ENCODE assay signal across 24 cellular contexts in genomic region chr1:229474491-229474890, GRCh38. TPM values are rescaled to one million over a fixed set of nuclear protein-coding genes. Genes with fewer than 3 reads are reported as not detected.
DNase-seq lines count a peak whose midpoint lies in the region; ATAC-seq, FAIRE-seq and TF ChIP-seq lines count a peak whose summit lies in the region.
"Had no signal": no experiment of that assay in that cellular context is flagged by ENCODE, and none has a peak within 500 bp of the region (broad histone marks: within the 10 kb centered on the region; RNA-seq: fewer than 3 reads in every experiment).

No MANE protein-coding gene starts in this region.

- peak overlapping the region; percentile 1 for H3K27ac Mint-ChIP-seq in activated naive CD4-positive, alpha-beta T cell treated with anti-CD3 and anti-CD28 coated beads, Interleukin-2, amount 10 ng/mL, durations not matched to agents 7 days and 5 days
- no peak overlapping the region for H3K27ac Mint-ChIP-seq in activated naive CD4-positive, alpha-beta T cell treated with anti-CD3 and anti-CD28 coated beads, Interleukin-2, amount 50 U/mL, for 72 hours
- no peak overlapping the region for H3K27ac Mint-ChIP-seq in astrocyte (ENCODE audit: unreplicated experiment)
- H3K27ac Mint-ChIP-seq: B cell; CD8-positive, alpha-beta T cell had no signal

- intact Hi-C loops in cardiac septum (cut with DNase I), result no loop called here

- no peak overlapping the region for H2AFZ ChIP-seq in astrocyte (ENCODE audit: low read depth, low read length)

- CTCF ChIA-PET in activated naive CD4-positive, alpha-beta T cell treated with anti-CD3 and anti-CD28 coated beads, Interleukin-2, amount 10 ng/mL, durations not matched to agents 7 days and 5 days (lab: Charles Lee), result no interaction called here

- H3K4me1 Mint-ChIP-seq in activated naive CD4-positive, alpha-beta T cell treated with anti-CD3 and anti-CD28 coated beads, Interleukin-2, amount 10 ng/mL, durations not matched to agents 7 days and 5 days, result peaks cover 2% of the 10 kb centered on the region
- no peaks in the 10 kb centered on the region for H3K4me1 Mint-ChIP-seq in astrocyte (ENCODE audit: low read depth, unreplicated experiment)

- no peak overlapping the region for H3K4me3 ChIP-seq in astrocyte (ENCODE audit: insufficient read depth, low read depth, low read length)
- H3K4me3 ChIP-seq: BLaER1 treated with 17β-estradiol and CSF1 and Interleukin-3, amounts not matched to agents 10 nM and 100 nM; GM12878; HAP-1 had no signal

- H3K36me3 ChIP-seq in astrocyte (ENCODE audit: insufficient read depth, low read length), result peaks cover 27% of the 10 kb centered on the region

- H3K9me3 ChIP-seq in astrocyte (ENCODE audit: insufficient read depth, low read depth, low read length), result no peaks in the 10 kb centered on the region
- H3K9me3 ChIP-seq: BLaER1 treated with 17β-estradiol and CSF1 and Interleukin-3, amounts not matched to agents 10 nM and 100 nM; HAP-1 had no signal

- no peaks in the 10 kb centered on the region for H3K27me3 Mint-ChIP-seq in activated naive CD4-positive, alpha-beta T cell treated with anti-CD3 and anti-CD28 coated beads, Interleukin-2, amount 10 ng/mL, durations not matched to agents 7 days and 5 days
- H3K27me3 Mint-ChIP-seq in astrocyte (ENCODE audit: low read depth, unreplicated experiment), result no peaks in the 10 kb centered on the region
- H3K27me3 Mint-ChIP-seq: B cell had no signal

- no peak overlapping the region for H3K9ac ChIP-seq in astrocyte (ENCODE audit: low read length)
- H3K9ac ChIP-seq: BLaER1 treated with 17β-estradiol and CSF1 and Interleukin-3, amounts not matched to agents 10 nM and 100 nM had no signal

- H3K9me3 Mint-ChIP-seq in activated naive CD4-positive, alpha-beta T cell treated with anti-CD3 and anti-CD28 coated beads, Interleukin-2, amount 10 ng/mL, durations not matched to agents 7 days and 5 days, result no peaks in the 10 kb centered on the region
- no peaks in the 10 kb centered on the region for H3K9me3 Mint-ChIP-seq in activated naive CD4-positive, alpha-beta T cell treated with anti-CD3 and anti-CD28 coated beads, Interleukin-2, amount 50 U/mL, for 72 hours
- H3K9me3 Mint-ChIP-seq in astrocyte (ENCODE audit: unreplicated experiment), result no peaks in the 10 kb centered on the region
- H3K9me3 Mint-ChIP-seq: CD8-positive, alpha-beta T cell had no signal

- no peaks in the 10 kb centered on the region for H3K4me1 ChIP-seq in astrocyte (ENCODE audit: insufficient read depth, low read length)
- H3K4me1 ChIP-seq: HAP-1 had no signal

- H3K36me3 Mint-ChIP-seq in activated naive CD4-positive, alpha-beta T cell treated with anti-CD3 and anti-CD28 coated beads, Interleukin-2, amount 10 ng/mL, durations not matched to agents 7 days and 5 days, result peaks cover 51% of the 10 kb centered on the region
- peaks cover 12 to 13% of the 10 kb centered on the region in 2 donors for H3K36me3 Mint-ChIP-seq in activated naive CD4-positive, alpha-beta T cell treated with anti-CD3 and anti-CD28 coated beads, Interleukin-2, amount 50 U/mL, for 72 hours
- peaks cover 9% of the 10 kb centered on the region for H3K36me3 Mint-ChIP-seq in astrocyte (ENCODE audit: low read depth, unreplicated experiment)

- H3K4me2 ChIP-seq in astrocyte (ENCODE audit: low read length), result no peak overlapping the region
- H3K4me2 ChIP-seq: BLaER1 treated with 17β-estradiol and CSF1 and Interleukin-3, amounts not matched to agents 10 nM and 100 nM had no signal

- no peak for TF ChIP-seq CTCF in astrocyte (IDR thresholded peaks at IDR 0.05; ENCODE audit: insufficient read depth, low read depth, low read length)

- H4K20me1 ChIP-seq in astrocyte (ENCODE audit: insufficient read depth, low read length), result peaks cover 6% of the 10 kb centered on the region

- H3K27ac ChIP-seq in astrocyte (ENCODE audit: low read depth, low read length), result no peak overlapping the region
- H3K27ac ChIP-seq: BLaER1 treated with 17β-estradiol and CSF1 and Interleukin-3, amounts not matched to agents 10 nM and 100 nM; HL-60 had no signal

- DNase-seq in activated naive CD4-positive, alpha-beta T cell treated with anti-CD3 and anti-CD28 coated beads, Interleukin-2, amount 10 ng/mL, durations not matched to agents 7 days and 5 days, result no peak
- DNase-seq in activated naive CD4-positive, alpha-beta T cell treated with anti-CD3 and anti-CD28 coated beads, Interleukin-2, amount 50 U/mL, for 72 hours (ENCODE audit: low spot score in 2 of 2), result no peak
- no peak for DNase-seq in astrocyte (ENCODE audit: low read depth)
- DNase-seq in myocyte (ENCODE audit: low read depth), result peak; percentile 67
- no peak for DNase-seq in NK-92 treated with Interleukin-12 subunit alpha and Interleukin-12 subunit beta, amount 100 ng/mL, for 24 hours (lab: John Stamatoyannopoulos, UW)
- DNase-seq in NCI-H187 (lab: John Stamatoyannopoulos, UW), result no peak
- no peak for DNase-seq in cardiac septum (ENCODE audit: low spot score)
- DNase-seq in foreskin melanocyte, result no peak
- DNase-seq: 8988T; Calu3; CD8-positive, alpha-beta T cell; DND-41; EL had no signal

- ATAC-seq in activated naive CD4-positive, alpha-beta T cell treated with anti-CD3 and anti-CD28 coated beads, Interleukin-2, amount 50 U/mL, for 72 hours, result no peak
- ATAC-seq: CD8-positive, alpha-beta T cell; GM12878 had no signal

- H3K79me2 ChIP-seq in astrocyte (ENCODE audit: insufficient read depth, low read length), result no peaks in the 10 kb centered on the region

- no peaks in the 10 kb centered on the region for H3K27me3 ChIP-seq in astrocyte (ENCODE audit: insufficient read depth, low read length)
- H3K27me3 ChIP-seq: BLaER1 treated with 17β-estradiol and CSF1 and Interleukin-3, amounts not matched to agents 10 nM and 100 nM had no signal

- peak; percentile 17 for FAIRE-seq in astrocyte (lab: Jason Lieb, UNC)
- FAIRE-seq: GM12878, GM19239, H1 had no signal

- H3K4me3 Mint-ChIP-seq in activated naive CD4-positive, alpha-beta T cell treated with anti-CD3 and anti-CD28 coated beads, Interleukin-2, amount 10 ng/mL, durations not matched to agents 7 days and 5 days, result no peak overlapping the region
- H3K4me3 Mint-ChIP-seq in astrocyte (ENCODE audit: unreplicated experiment), result no peak overlapping the region
- H3K4me3 Mint-ChIP-seq: B cell; CD8-positive, alpha-beta T cell had no signal

RNA-seq across cellular contexts. Expression of gene NUP133, which starts 33.6 kb away (rescaled TPM):
- total RNA-seq in activated naive CD4-positive, alpha-beta T cell treated with anti-CD3 and anti-CD28 coated beads, Interleukin-2, amount 50 U/mL, for 72 hours, result 10 to 100 TPM; 52.7 to 55.7 TPM
- 34.4 and 35.1 TPM in 2 replicates for total RNA-seq in astrocyte
- 29.9 and 40.8 TPM in 2 replicates for total RNA-seq in myocyte
- 11.6 TPM for polyA plus RNA-seq in myocyte (2012)
- total RNA-seq in cardiac septum, result 24.5 TPM

RNA-seq across cellular contexts. Expression of gene ACTA1, which starts 40.6 kb away (rescaled TPM):
- not detected for total RNA-seq in activated naive CD4-positive, alpha-beta T cell treated with anti-CD3 and anti-CD28 coated beads, Interleukin-2, amount 50 U/mL, for 72 hours
- total RNA-seq in astrocyte (16.2 and 19.0 TPM in 2 replicates), myocyte (1,702 and 1,763 TPM in 2 replicates), cardiac septum (14,709 TPM)
- polyA plus RNA-seq in myocyte (2012), result 719 TPM
- total RNA-seq: A673; B cell; CD8-positive, alpha-beta T cell; G401; GM12878; HT1080 had no signal
- polyA plus RNA-seq: AG04450 had no signal

Comparison
In these comparisons a context has a peak if more than half of its experiments do, and no peak if none do; other contexts are left out.
1. RNA of gene ACTA1, which starts 40.6 kb away (total RNA-seq): 14,709 TPM in cardiac septum (single experiment) and 1,702 to 1,763 TPM in myocyte; 16.2 to 19.0 TPM in astrocyte and not detected in activated naive CD4-positive, alpha-beta T cell treated with anti-CD3 and anti-CD28 coated beads, Interleukin-2, amount 50 U/mL, for 72 hours; every median in the first group is over 10 times any median in the second.